Comparison of ENCODE assay signal across 28 cellular contexts in genomic region chr4:88713782-88714181, GRCh38.
"Had no signal": no experiment of that assay in that cellular context is flagged by ENCODE, and none has a peak within 500 bp of the region (broad histone marks: within the 10 kb centered on the region; RNA-seq: fewer than 3 reads in every experiment).

No MANE protein-coding gene starts in this region.

- H3K4me3 Mint-ChIP-seq: activated CD4-positive, alpha-beta memory T cell treated with anti-CD3 and anti-CD28 coated beads, Interleukin-2, amount 10 ng/mL, durations not matched to agents 7 days and 5 days; activated CD4-positive, alpha-beta T cell treated with anti-CD3 and anti-CD28 coated beads, Interleukin-2, amount 10 ng/mL, durations not matched to agents 7 days and 5 days; activated naive CD8-positive, alpha-beta T cell treated with anti-CD3 and anti-CD28 coated beads, Interleukin-2, amount 10 ng/mL, durations not matched to agents 7 days and 5 days; activated T-cell treated with anti-CD3 and anti-CD28 coated beads, Interleukin-2, amount 50 U/mL, for 4 hours; activated T-helper 17 cell treated with anti-CD3 and anti-CD28 coated beads, Interleukin-2, amount 50 U/mL, for 72 hours; brain; WTC11 had no signal

- H3K27me3 Mint-ChIP-seq: activated CD4-positive, alpha-beta memory T cell treated with anti-CD3 and anti-CD28 coated beads, Interleukin-2, amount 10 ng/mL, durations not matched to agents 7 days and 5 days; activated CD4-positive, alpha-beta T cell treated with anti-CD3 and anti-CD28 coated beads, Interleukin-2, amount 10 ng/mL, durations not matched to agents 7 days and 5 days; activated naive CD8-positive, alpha-beta T cell treated with anti-CD3 and anti-CD28 coated beads, Interleukin-2, amount 10 ng/mL, durations not matched to agents 7 days and 5 days; activated T-helper 17 cell treated with anti-CD3 and anti-CD28 coated beads, Interleukin-2, amount 50 U/mL, for 72 hours; brain had no signal

- H3K27ac Mint-ChIP-seq: activated CD4-positive, alpha-beta memory T cell treated with anti-CD3 and anti-CD28 coated beads, Interleukin-2, amount 10 ng/mL, durations not matched to agents 7 days and 5 days; activated CD4-positive, alpha-beta T cell treated with anti-CD3 and anti-CD28 coated beads, Interleukin-2, amount 10 ng/mL, durations not matched to agents 7 days and 5 days; activated naive CD8-positive, alpha-beta T cell treated with anti-CD3 and anti-CD28 coated beads, Interleukin-2, amount 10 ng/mL, durations not matched to agents 7 days and 5 days; activated T-helper 17 cell treated with anti-CD3 and anti-CD28 coated beads, Interleukin-2, amount 50 U/mL, for 72 hours; brain; WTC11 had no signal

- ATAC-seq: activated naive CD4-positive, alpha-beta T cell treated with anti-CD3 and anti-CD28 coated beads, Interleukin-2, amount 50 U/mL, for 72 hours; activated T-cell treated with anti-CD3 and anti-CD28 coated beads, Interleukin-2, amount 50 U/mL, for 4 hours; activated T-helper 17 cell treated with anti-CD3 and anti-CD28 coated beads, Interleukin-2, amount 50 U/mL, for 72 hours; heart left ventricle; WTC11 had no signal

- H3K27ac ChIP-seq: ascending aorta, breast epithelium, cardiac muscle cell, colonic mucosa, epithelial cell of prostate, esophagus squamous epithelium, heart left ventricle, VCaP had no signal

- H3K9me3 ChIP-seq: colonic mucosa had no signal

- H3K27me3 ChIP-seq: ascending aorta, breast epithelium, cardiac muscle cell, colonic mucosa, esophagus squamous epithelium, heart left ventricle had no signal

- H3K4me1 Mint-ChIP-seq: activated CD4-positive, alpha-beta T cell treated with anti-CD3 and anti-CD28 coated beads, Interleukin-2, amount 10 ng/mL, durations not matched to agents 7 days and 5 days; activated naive CD8-positive, alpha-beta T cell treated with anti-CD3 and anti-CD28 coated beads, Interleukin-2, amount 10 ng/mL, durations not matched to agents 7 days and 5 days; brain; WTC11 had no signal

- DNase-seq: activated CD4-positive, alpha-beta memory T cell treated with anti-CD3 and anti-CD28 coated beads, Interleukin-2, amount 10 ng/mL, durations not matched to agents 7 days and 5 days; activated CD4-positive, alpha-beta T cell treated with anti-CD3 and anti-CD28 coated beads for 1 hour; activated CD4-positive, alpha-beta T cell treated with anti-CD3 and anti-CD28 coated beads for 4 hours; activated CD4-positive, alpha-beta T cell treated with anti-CD3 and anti-CD28 coated beads, Interleukin-2, amount 10 ng/mL, durations not matched to agents 7 days and 5 days; activated CD4-positive, alpha-beta T cell treated with anti-CD3 and anti-CD28 coated beads, Interleukin-2, amount 50 U/mL, for 4 hours; activated CD8-positive, alpha-beta memory T cell treated with anti-CD3 and anti-CD28 coated beads, Interleukin-2, amount 50 U/mL, for 48 hours; activated effector memory CD4-positive, alpha-beta T cell treated with Interleukin-2 at 50 U/mL for 16 hours; activated gamma-delta T cell treated with Interleukin-2 at 50 U/mL for 16 hours; activated naive CD4-positive, alpha-beta T cell treated with Interleukin-2 at 50 U/mL for 16 hours; activated naive CD8-positive, alpha-beta T cell treated with anti-CD3 and anti-CD28 coated beads, Interleukin-2, amount 10 ng/mL, durations not matched to agents 7 days and 5 days; activated T-cell treated with anti-CD3 and anti-CD28 coated beads, Interleukin-2, amount 50 U/mL, for 4 hours; central memory CD4-positive, alpha-beta T cell; colonic mucosa; effector CD8-positive, alpha-beta T cell; esophagus squamous epithelium; foreskin fibroblast; glutamatergic neuron; heart left ventricle; T-helper 2 cell had no signal
